In the genomic region with DNA sequence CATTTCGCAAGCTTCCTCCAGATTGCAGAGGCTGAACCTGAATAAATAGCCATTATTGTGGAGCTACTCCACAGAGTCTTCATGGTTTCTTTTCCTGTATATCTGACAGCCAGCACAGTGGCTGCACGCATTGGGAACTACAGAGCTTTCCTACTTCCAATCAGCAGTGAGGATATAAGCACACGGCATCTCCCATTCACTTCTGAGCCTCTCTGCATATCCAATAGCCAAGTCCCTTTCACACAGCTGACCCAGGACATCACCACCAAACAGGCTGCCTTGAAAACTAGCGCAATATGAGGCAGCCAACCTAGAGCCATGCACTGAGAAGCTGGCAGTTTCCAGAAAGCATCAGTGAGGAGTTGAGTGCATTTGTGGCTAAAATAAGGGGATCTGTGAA, we compare ENCODE assay signal across 23 cellular contexts. TPM values are rescaled to one million over a fixed set of nuclear protein-coding genes. Genes with fewer than 3 reads are reported as not detected.
"Had no signal": no experiment of that assay in that cellular context is flagged by ENCODE, and none has a peak within 500 bp of the region (broad histone marks: within the 10 kb centered on the region; RNA-seq: fewer than 3 reads in every experiment).

No MANE protein-coding gene starts in this region.

- ATAC-seq: activated naive CD4-positive, alpha-beta T cell treated with anti-CD3 and anti-CD28 coated beads, Interleukin-2, amount 50 U/mL, for 72 hours; activated T-cell treated with anti-CD3 and anti-CD28 coated beads, Interleukin-2, amount 50 U/mL, for 4 hours; PC-3 had no signal

- H3K27ac ChIP-seq: brain microvascular endothelial cell, cardiac muscle cell, VCaP had no signal

- DNase-seq: activated CD4-positive, alpha-beta memory T cell treated with anti-CD3 and anti-CD28 coated beads for 36 hours; activated CD4-positive, alpha-beta T cell treated with anti-CD3 and anti-CD28 coated beads, Interleukin-2, amount 10 ng/mL, durations not matched to agents 7 days and 5 days; activated CD4-positive, CD25-positive, alpha-beta regulatory T cell; activated CD8-positive, alpha-beta memory T cell treated with anti-CD3 and anti-CD28 coated beads for 24 hours; activated effector memory CD4-positive, alpha-beta T cell treated with anti-CD3 and anti-CD28 coated beads, Interleukin-2, amount 50 U/mL, for 16 hours; activated naive CD4-positive, alpha-beta T cell treated with Interleukin-2 at 50 U/mL for 16 hours; activated T-cell treated with anti-CD3 and anti-CD28 coated beads, Interleukin-2, amount 50 U/mL, for 4 hours; brain microvascular endothelial cell; Kasumi-1; KBM-7; NCI-H1048; NCI-H146; NCI-H187 treated with DMSO at 0.1 percent for 48 hours; NCI-H2081 treated with DMSO at 0.1 percent for 48 hours; NCI-H446; NCI-H524; PC-3; SHP77; T-helper 1 cell had no signal

RNA-seq across cellular contexts. Expression of a gene that starts 11.6 kb away (rescaled TPM):
- total RNA-seq: activated CD4-positive, alpha-beta memory T cell treated with anti-CD3 and anti-CD28 coated beads for 36 hours; activated CD4-positive, alpha-beta T cell treated with anti-CD3 and anti-CD28 coated beads, Interleukin-2, amount 10 ng/mL, durations not matched to agents 7 days and 5 days; activated naive CD4-positive, alpha-beta T cell treated with anti-CD3 and anti-CD28 coated beads, Interleukin-2, amount 50 U/mL, for 72 hours; activated T-cell treated with anti-CD3 and anti-CD28 coated beads, Interleukin-2, amount 50 U/mL, for 4 hours; cardiac muscle cell; T-helper 2 cell treated with Interferon-gamma antibody and Interleukin-4, amounts not matched to agents 100 ng/mL and 5 ng/mL, for 36 hours had no signal
